14 cellular contexts compared by ENCODE assay signal in the genomic region with DNA sequence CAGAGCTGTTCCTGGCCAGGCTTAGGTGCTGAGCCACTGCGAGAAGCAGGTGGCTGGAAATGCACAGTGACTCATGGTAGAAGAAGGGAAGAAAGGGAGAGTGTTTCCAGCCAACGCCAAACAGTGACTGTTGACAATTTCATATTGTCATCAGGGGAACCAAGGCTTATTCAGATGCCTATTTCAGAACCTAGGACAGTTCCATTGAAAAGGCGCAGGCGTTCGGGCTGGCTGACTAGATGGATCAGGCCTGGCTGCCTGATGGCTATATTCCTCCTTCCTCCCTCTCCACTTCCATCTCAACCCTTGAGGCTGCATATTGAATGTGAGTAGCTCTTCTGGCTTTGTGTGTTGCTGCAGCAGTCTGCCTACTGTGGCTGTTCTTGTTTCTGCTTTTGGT.
DNase-seq lines count a peak whose midpoint lies in the region; ATAC-seq and TF ChIP-seq lines count a peak whose summit lies in the region.
"Had no signal": no experiment of that assay in that cellular context is flagged by ENCODE, and none has a peak within 500 bp of the region (broad histone marks: within the 10 kb centered on the region; RNA-seq: fewer than 3 reads in every experiment).

No MANE protein-coding gene starts in this region.

- H3K79me2 ChIP-seq in DND-41 (ENCODE audit: insufficient read depth, low read length) (no peaks in the 10 kb centered on the region), mammary epithelial cell (ENCODE audit: insufficient read depth, low read length) (no peaks in the 10 kb centered on the region)

- H3K27me3 ChIP-seq in DND-41 (ENCODE audit: insufficient read depth, low read length, poor library complexity) (no peaks in the 10 kb centered on the region), MG63 (no peaks in the 10 kb centered on the region), mammary epithelial cell (ENCODE audit: insufficient read depth, low read length) (no peaks in the 10 kb centered on the region)

- in situ Hi-C loops in mammary epithelial cell (cut with MboI; ENCODE audit: low sequenced_read_pairs in 2 of 2), result no loop called here

- H3K9ac ChIP-seq in DND-41 (ENCODE audit: low read depth, low read length), result no peak overlapping the region
- no peak overlapping the region for H3K9ac ChIP-seq in mammary epithelial cell (ENCODE audit: insufficient read depth, low read length)

- H3K27me3 Mint-ChIP-seq in activated T-cell treated with anti-CD3 and anti-CD28 coated beads, Interleukin-2, amount 50 U/mL, for 4 hours (ENCODE audit: low read depth), result peaks cover 7% of the 10 kb centered on the region

- H3K36me3 Mint-ChIP-seq in activated T-cell treated with anti-CD3 and anti-CD28 coated beads, Interleukin-2, amount 50 U/mL, for 4 hours (ENCODE audit: insufficient read depth), result no peaks in the 10 kb centered on the region
- H3K36me3 Mint-ChIP-seq: stimulated activated effector memory CD8-positive, alpha-beta T cell treated with anti-CD3 and anti-CD28 coated beads, Interleukin-12 subunit alpha, Interleukin-12 subunit beta, amount 100 ng/mL, for 72 hours had no signal

- H3K4me3 ChIP-seq in DND-41 (ENCODE audit: low read depth in 1 of 2, low read length in 2 of 2) (no peak overlapping the region), MG63 (no peak overlapping the region), mammary epithelial cell (replicated peaks in 1 of 3; ENCODE audit: insufficient read depth in 1 of 3, low read depth in 2 of 3, low read length in 3 of 3) (no peak overlapping the region)
- H3K4me3 ChIP-seq: smooth muscle cell had no signal

- H3K4me1 ChIP-seq in DND-41 (ENCODE audit: insufficient read depth, low read length) (no peaks in the 10 kb centered on the region), mammary epithelial cell (ENCODE audit: insufficient read depth, low read length) (no peaks in the 10 kb centered on the region)
- H3K4me1 ChIP-seq: Caco-2 had no signal

- dilution Hi-C loops in mammary epithelial cell (cut with HindIII; ENCODE audit: low sequenced_read_pairs), result no loop called here

- H3K4me2 ChIP-seq in DND-41 (ENCODE audit: insufficient read depth, low read length), result no peak overlapping the region
- H3K4me2 ChIP-seq in mammary epithelial cell (ENCODE audit: insufficient read depth, low read depth, low read length), result no peak overlapping the region
- H3K4me2 ChIP-seq: smooth muscle cell had no signal

- H3K4me3 Mint-ChIP-seq in activated T-cell treated with anti-CD3 and anti-CD28 coated beads, Interleukin-2, amount 50 U/mL, for 4 hours, result no peak overlapping the region
- H3K4me3 Mint-ChIP-seq: stimulated activated effector memory CD8-positive, alpha-beta T cell treated with anti-CD3 and anti-CD28 coated beads, Interleukin-12 subunit alpha, Interleukin-12 subunit beta, amount 100 ng/mL, for 72 hours had no signal

- H4K20me1 ChIP-seq in DND-41 (ENCODE audit: insufficient read depth, low read length) (no peaks in the 10 kb centered on the region), mammary epithelial cell (ENCODE audit: insufficient read depth, low read length) (no peaks in the 10 kb centered on the region)

- H3K9me3 Mint-ChIP-seq in activated T-cell treated with anti-CD3 and anti-CD28 coated beads, Interleukin-2, amount 50 U/mL, for 4 hours, result no peaks in the 10 kb centered on the region
- H3K9me3 Mint-ChIP-seq: stimulated activated effector memory CD8-positive, alpha-beta T cell treated with anti-CD3 and anti-CD28 coated beads, Interleukin-12 subunit alpha, Interleukin-12 subunit beta, amount 100 ng/mL, for 72 hours had no signal

- ATAC-seq in DND-41 (ENCODE audit: insufficient read depth, low read depth) (no peak; the same call in 2 of the 3 replicates), GM19397 (IDR thresholded peaks at IDR 0.05; ENCODE audit: unreplicated experiment) (no peak)
- no peak for ATAC-seq in activated T-cell treated with anti-CD3 and anti-CD28 coated beads, Interleukin-2, amount 50 U/mL, for 4 hours
- ATAC-seq: stimulated activated effector memory CD8-positive, alpha-beta T cell treated with anti-CD3 and anti-CD28 coated beads, Interleukin-12 subunit alpha, Interleukin-12 subunit beta, amount 100 ng/mL, for 72 hours had no signal

- H3K27ac ChIP-seq in DND-41 (ENCODE audit: low read length) (no peak overlapping the region), mammary epithelial cell (ENCODE audit: insufficient read depth, low read depth, low read length) (no peak overlapping the region)
- H3K27ac ChIP-seq: epithelial cell of prostate had no signal

- intact Hi-C loops in mammary epithelial cell (cut with micrococcal nuclease), result loop anchor here (5.0 kb wide), 1 partner anchor 53 kb away; no protein-coding TSS in a partner anchor

- BruUV-seq in mammary epithelial cell (replicated peaks; lab: Mats Ljungman, UMichigan), result no TSS peak

- WGBS in mammary epithelial cell (ENCODE audit: low coverage, missing lambda C conversion rate), result 31% methylated on average over 5 of the region's 5 CpGs

- H3K9me3 ChIP-seq in DND-41 (ENCODE audit: insufficient read depth, low read length, severe bottlenecking), result no peaks in the 10 kb centered on the region
- H3K9me3 ChIP-seq in MG63, result no peaks in the 10 kb centered on the region
- no peaks in the 10 kb centered on the region for H3K9me3 ChIP-seq in mammary epithelial cell (replicated peaks; ENCODE audit: insufficient read depth, low read length)
- H3K9me3 ChIP-seq: Caco-2 had no signal

- CTCF ChIA-PET in mammary epithelial cell (lab: Charles Lee; ENCODE audit: low non-redundant PET), result no interaction called here

- TF ChIP-seq CTCF in DND-41 (IDR thresholded peaks at IDR 0.05; ENCODE audit: borderline replicate concordance, extremely low read depth, low read length, poor library complexity, severe bottlenecking), result no peak
- TF ChIP-seq CTCF in mammary epithelial cell (conservative IDR thresholded peaks at IDR 0.05 in 1 of 2, IDR thresholded peaks at IDR 0.05 in 1 of 2; ENCODE audit: extremely low read depth in 1 of 2, insufficient read depth in 1 of 2, low read depth in 1 of 2, low read length in 2 of 2), result no peak

- no peaks in the 10 kb centered on the region for H3K36me3 ChIP-seq in DND-41 (ENCODE audit: insufficient read depth, low read length)
- no peaks in the 10 kb centered on the region for H3K36me3 ChIP-seq in MG63
- H3K36me3 ChIP-seq in mammary epithelial cell (ENCODE audit: insufficient read depth, low read length), result no peaks in the 10 kb centered on the region

- H3K4me1 Mint-ChIP-seq in activated T-cell treated with anti-CD3 and anti-CD28 coated beads, Interleukin-2, amount 50 U/mL, for 4 hours (ENCODE audit: low read depth), result no peaks in the 10 kb centered on the region
- H3K4me1 Mint-ChIP-seq: stimulated activated effector memory CD8-positive, alpha-beta T cell treated with anti-CD3 and anti-CD28 coated beads, Interleukin-12 subunit alpha, Interleukin-12 subunit beta, amount 100 ng/mL, for 72 hours had no signal

- H2AFZ ChIP-seq in DND-41 (ENCODE audit: low read depth, low read length), result no peak overlapping the region
- no peak overlapping the region for H2AFZ ChIP-seq in mammary epithelial cell (ENCODE audit: low read depth, low read length)

- DNase-seq in DND-41, result peak; percentile 6
- DNase-seq in MG63, result peak; percentile 2
- peak; percentile 62 for DNase-seq in mammary epithelial cell
- DNase-seq in lung microvascular endothelial cell (ENCODE audit: low read depth in 2 of 2), result peak; percentile 12 to 20
- DNase-seq in GF-D8 (lab: John Stamatoyannopoulos, UW), result no peak
- no peak for DNase-seq in activated T-cell treated with anti-CD3 and anti-CD28 coated beads, Interleukin-2, amount 50 U/mL, for 4 hours
- DNase-seq in GOT3 (lab: John Stamatoyannopoulos, UW), result no peak
- DNase-seq: activated naive CD4-positive, alpha-beta T cell; NCI-H526 treated with DMSO at 0.1 percent for 48 hours had no signal

Comparison
In these comparisons a context has a peak if more than half of its experiments do, and no peak if none do; other contexts are left out.
1. DNase-seq: peak in DND-41 (single experiment), MG63 (single experiment), mammary epithelial cell (single experiment) and lung microvascular endothelial cell (2 of 2); none in GF-D8 (single experiment), activated T-cell treated with anti-CD3 and anti-CD28 coated beads, Interleukin-2, amount 50 U/mL, for 4 hours (single experiment) and GOT3 (single experiment).